ENCODE assay signal across 8 cellular contexts in genomic region chr11:61162092-61162935, GRCh38. TPM values are rescaled to one million over a fixed set of nuclear protein-coding genes. Genes with fewer than 3 reads are reported as not detected.
DNase-seq lines count a peak whose midpoint lies in the region; ATAC-seq and TF ChIP-seq lines count a peak whose summit lies in the region.

No MANE protein-coding gene starts in this region.

- H3K9me3 Mint-ChIP-seq in activated naive CD8-positive, alpha-beta T cell (ENCODE audit: low read depth) = no peaks in the 10 kb centered on the region

- no peak for TF ChIP-seq CTCF in cardiac muscle cell (IDR thresholded peaks at IDR 0.05; ENCODE audit: low read depth, low read length)
- no peak for TF ChIP-seq CTCF in hepatocyte (IDR thresholded peaks at IDR 0.05; ENCODE audit: poor library complexity)

- H3K27me3 ChIP-seq in cardiac muscle cell (no peaks in the 10 kb centered on the region), hepatocyte (no peaks in the 10 kb centered on the region)

- no peaks in the 10 kb centered on the region for H3K36me3 ChIP-seq in cardiac muscle cell
- no peaks in the 10 kb centered on the region for H3K36me3 ChIP-seq in hepatocyte (replicated peaks; ENCODE audit: insufficient read depth, low read depth)

- H3K4me1 Mint-ChIP-seq in activated naive CD8-positive, alpha-beta T cell (ENCODE audit: low read depth) = peaks cover 62% of the 10 kb centered on the region

- H3K9me3 ChIP-seq in cardiac muscle cell (ENCODE audit: low read depth) (no peaks in the 10 kb centered on the region), hepatocyte (ENCODE audit: low read depth) (no peaks in the 10 kb centered on the region)

- H3K4me1 ChIP-seq in cardiac muscle cell (ENCODE audit: low read depth) = peaks cover 3% of the 10 kb centered on the region
- peaks cover 43% of the 10 kb centered on the region for H3K4me1 ChIP-seq in hepatocyte (ENCODE audit: insufficient read depth)

- peak overlapping the region; percentile 82 for H3K4me2 ChIP-seq in hepatocyte

- 82% methylated on average over 8 of the region's 8 CpGs for WGBS in hepatocyte (ENCODE audit: low lambda C conversion rate, missing lambda C conversion rate)

- ATAC-seq in left cardiac atrium = no peak
- no peak for ATAC-seq in sciatic nerve
- no peak for ATAC-seq in HG03460 (IDR thresholded peaks at IDR 0.05; ENCODE audit: unreplicated experiment)

- peak; percentile 24 to 40 for DNase-seq in cardiac muscle cell (ENCODE audit: low read depth in 1 of 2, low spot score in 1 of 2)
- DNase-seq in left cardiac atrium = no peak
- peak; percentile 43 for DNase-seq in NCI-H226
- DNase-seq in hepatocyte (ENCODE audit: low spot score) = peak; percentile 34
- DNase-seq in sciatic nerve (ENCODE audit: low spot score) = peak; percentile 33
- DNase-seq in NK-92 treated with Interleukin-12 subunit alpha and Interleukin-12 subunit beta, amount 100 ng/mL, for 24 hours (lab: John Stamatoyannopoulos, UW) = no peak

- H3K4me3 Mint-ChIP-seq in activated naive CD8-positive, alpha-beta T cell = peak overlapping the region; percentile 91

- H3K27ac Mint-ChIP-seq in activated naive CD8-positive, alpha-beta T cell = peak overlapping the region; percentile 95

- H3K27ac ChIP-seq in cardiac muscle cell (peak overlapping the region; percentile 90), hepatocyte (peak overlapping the region; percentile 96)

- no peaks in the 10 kb centered on the region for H3K36me3 Mint-ChIP-seq in activated naive CD8-positive, alpha-beta T cell

- H3K79me2 ChIP-seq in hepatocyte = peaks cover 38% of the 10 kb centered on the region

- peak overlapping the region; percentile 51 for H2AFZ ChIP-seq in hepatocyte

- intact Hi-C loops in left cardiac atrium (cut with DNase I) (no loop called here), sciatic nerve (cut with DNase I) (no loop called here)

- H4K20me1 ChIP-seq in hepatocyte (ENCODE audit: insufficient read depth, poor library complexity, severe bottlenecking) = no peaks in the 10 kb centered on the region

- H3K27me3 Mint-ChIP-seq in activated naive CD8-positive, alpha-beta T cell = no peaks in the 10 kb centered on the region

- H3K4me3 ChIP-seq in cardiac muscle cell = peak overlapping the region; percentile 53
- peak overlapping the region; percentile 14 for H3K4me3 ChIP-seq in hepatocyte

- no peaks in the 10 kb centered on the region for H3K9me2 ChIP-seq in hepatocyte (replicated peaks; ENCODE audit: insufficient read depth)

RNA-seq across cellular contexts. Expression of gene VPS37C, which starts 1.1 kb away (rescaled TPM):
- total RNA-seq in cardiac muscle cell (22.0 and 24.6 TPM in 2 replicates), left cardiac atrium (10 to 100 TPM; 18.6 to 23.1 TPM), hepatocyte (12.2 and 17.0 TPM in 2 replicates), sciatic nerve (23.1 TPM)
- polyA plus RNA-seq in cardiac muscle cell (19.2 and 20.8 TPM in 2 replicates), hepatocyte (23.0 and 26.6 TPM in 2 replicates)

RNA-seq across cellular contexts. Expression of gene PGA3, which starts 41.0 kb away (rescaled TPM):
- total RNA-seq in cardiac muscle cell = not detected in 2 replicates
- not detected in 2 replicates for polyA plus RNA-seq in cardiac muscle cell
- total RNA-seq in left cardiac atrium = 1 to 10 TPM in 1 of 2 donors, under 1 TPM in 1; 0.97 to 3.6 TPM
- 0.27 and 0.48 TPM in 2 replicates for total RNA-seq in hepatocyte
- polyA plus RNA-seq in hepatocyte = 0.39 and 1.4 TPM in 2 replicates
- total RNA-seq in sciatic nerve = not detected

RNA-seq across cellular contexts. Expression of gene PGA4, which starts 59.8 kb away (rescaled TPM):
- total RNA-seq in cardiac muscle cell (0.88 and 1.2 TPM in 2 replicates), left cardiac atrium (1 to 10 TPM in 1 of 2 donors, under 1 TPM in 1; 0.41 to 3.0 TPM), hepatocyte (2.0 and 7.1 TPM in 2 replicates), sciatic nerve (not detected)
- polyA plus RNA-seq in cardiac muscle cell (0.48 TPM in 1 of 2 replicates, not detected in the other), hepatocyte (4.2 and 16.2 TPM in 2 replicates)

Comparison
In these comparisons a context has a peak if more than half of its experiments do, and no peak if none do; other contexts are left out.
1. DNase-seq: peak in cardiac muscle cell (2 of 2), NCI-H226 (single experiment), hepatocyte (single experiment) and sciatic nerve (single experiment); none in left cardiac atrium (single experiment) and NK-92 treated with Interleukin-12 subunit alpha and Interleukin-12 subunit beta, amount 100 ng/mL, for 24 hours (single experiment).